In the genomic region with DNA sequence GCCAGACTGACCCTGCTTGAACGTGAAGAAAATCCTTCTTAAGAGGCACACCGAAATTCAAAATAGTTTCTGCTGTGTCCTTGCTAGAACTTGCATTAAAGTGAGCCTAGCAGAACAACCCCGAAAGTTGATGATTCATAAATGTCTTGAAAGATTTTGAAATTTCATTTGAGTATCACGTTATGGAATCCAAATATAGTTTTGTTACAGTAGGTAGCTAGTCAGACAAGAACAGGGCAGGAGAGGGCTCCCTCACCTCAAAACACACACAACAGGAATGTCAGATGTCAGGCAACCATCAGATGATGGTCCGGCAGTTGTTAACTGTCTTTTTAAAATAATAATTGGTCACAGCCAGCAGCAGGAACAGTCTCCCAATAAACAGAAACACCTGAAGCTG, we compare ENCODE assay signal across 24 cellular contexts.
DNase-seq lines count a peak whose midpoint lies in the region; ATAC-seq and TF ChIP-seq lines count a peak whose summit lies in the region.
"Had no signal": no experiment of that assay in that cellular context is flagged by ENCODE, and none has a peak within 500 bp of the region (broad histone marks: within the 10 kb centered on the region; RNA-seq: fewer than 3 reads in every experiment).

No MANE protein-coding gene starts in this region.

- no peak overlapping the region for H3K9ac ChIP-seq in mammary epithelial cell (ENCODE audit: insufficient read depth, low read length)
- H3K9ac ChIP-seq: BLaER1 treated with 17β-estradiol and CSF1 and Interleukin-3, amounts not matched to agents 10 nM and 100 nM had no signal

- H3K9me3 ChIP-seq in breast epithelium (no peaks in the 10 kb centered on the region), RWPE2 (ENCODE audit: severe bottlenecking) (no peaks in the 10 kb centered on the region), mammary epithelial cell (replicated peaks; ENCODE audit: insufficient read depth, low read length) (peaks cover 4% of the 10 kb centered on the region), psoas muscle (no peaks in the 10 kb centered on the region)
- H3K9me3 ChIP-seq: A549; BLaER1 treated with 17β-estradiol and CSF1 and Interleukin-3, amounts not matched to agents 10 nM and 100 nM had no signal

- H3K4me3 ChIP-seq in breast epithelium (no peak overlapping the region), RWPE2 (ENCODE audit: severe bottlenecking) (no peak overlapping the region), mammary epithelial cell (replicated peaks in 1 of 3; ENCODE audit: insufficient read depth in 1 of 3, low read depth in 2 of 3, low read length in 3 of 3) (no peak overlapping the region), psoas muscle (no peak overlapping the region)
- H3K4me3 ChIP-seq: A549; BLaER1 treated with 17β-estradiol and CSF1 and Interleukin-3, amounts not matched to agents 10 nM and 100 nM had no signal

- peaks cover 5% of the 10 kb centered on the region for H3K36me3 Mint-ChIP-seq in MCF 10A (ENCODE audit: insufficient read depth, unreplicated experiment)
- H3K36me3 Mint-ChIP-seq: CD8-positive, alpha-beta memory T cell had no signal

- 52% methylated on average over 5 of the region's 5 CpGs for WGBS in mammary epithelial cell (ENCODE audit: low coverage, missing lambda C conversion rate)
- 61 to 79% (median 67%) methylated on average over 5 of the region's 5 CpGs for WGBS in psoas muscle, 3 donors

- peak overlapping the region; percentile 41 for H3K4me2 ChIP-seq in mammary epithelial cell (ENCODE audit: insufficient read depth, low read depth, low read length)
- H3K4me2 ChIP-seq: A549; BLaER1 treated with 17β-estradiol and CSF1 and Interleukin-3, amounts not matched to agents 10 nM and 100 nM had no signal

- H3K27ac ChIP-seq in breast epithelium (no peak overlapping the region), RWPE2 (ENCODE audit: poor library complexity, severe bottlenecking) (no peak overlapping the region), mammary epithelial cell (ENCODE audit: insufficient read depth, low read depth, low read length) (peak overlapping the region; percentile 70), foreskin keratinocyte (no peak overlapping the region), psoas muscle (no peak overlapping the region)
- H3K27ac ChIP-seq: 22Rv1; A549; BLaER1 treated with 17β-estradiol and CSF1 and Interleukin-3, amounts not matched to agents 10 nM and 100 nM; C4-2B had no signal

- no peaks in the 10 kb centered on the region for H3K9me3 Mint-ChIP-seq in MCF 10A (ENCODE audit: unreplicated experiment)

- no peak for TF ChIP-seq POLR2A in breast epithelium (IDR thresholded peaks at IDR 0.05)

- peak overlapping the region; percentile 12 for H2AFZ ChIP-seq in mammary epithelial cell (ENCODE audit: low read depth, low read length)

- no peaks in the 10 kb centered on the region for H3K27me3 Mint-ChIP-seq in MCF 10A (ENCODE audit: insufficient read depth, unreplicated experiment)
- H3K27me3 Mint-ChIP-seq: B cell; CD4-positive, alpha-beta T cell; CD8-positive, alpha-beta memory T cell had no signal

- dilution Hi-C loops in mammary epithelial cell (cut with HindIII; ENCODE audit: low sequenced_read_pairs): no loop called here

- no peaks in the 10 kb centered on the region for H4K20me1 ChIP-seq in mammary epithelial cell (ENCODE audit: insufficient read depth, low read length)
- H4K20me1 ChIP-seq: BLaER1 treated with 17β-estradiol and CSF1 and Interleukin-3, amounts not matched to agents 10 nM and 100 nM had no signal

- H3K36me3 ChIP-seq in breast epithelium (no peaks in the 10 kb centered on the region), RWPE2 (ENCODE audit: low read depth) (no peaks in the 10 kb centered on the region), mammary epithelial cell (ENCODE audit: insufficient read depth, low read length) (no peaks in the 10 kb centered on the region), psoas muscle (ENCODE audit: insufficient read depth in 1 of 2, low read depth in 1 of 2) (no peaks in the 10 kb centered on the region)
- H3K36me3 ChIP-seq: BLaER1 treated with 17β-estradiol and CSF1 and Interleukin-3, amounts not matched to agents 10 nM and 100 nM had no signal

- no peak for TF ChIP-seq CTCF in MCF 10A (IDR thresholded peaks at IDR 0.05; ENCODE audit: unreplicated experiment)
- no peak for TF ChIP-seq CTCF in breast epithelium (IDR thresholded peaks at IDR 0.05)
- no peak for TF ChIP-seq CTCF in RWPE2 (IDR thresholded peaks at IDR 0.05; ENCODE audit: poor library complexity, severe bottlenecking)
- TF ChIP-seq CTCF in mammary epithelial cell (conservative IDR thresholded peaks at IDR 0.05 in 1 of 2, IDR thresholded peaks at IDR 0.05 in 1 of 2; ENCODE audit: extremely low read depth in 1 of 2, insufficient read depth in 1 of 2, low read depth in 1 of 2, low read length in 2 of 2): peak in 1 of 2 donors; percentile 38
- TF ChIP-seq CTCF in foreskin keratinocyte (conservative IDR thresholded peaks at IDR 0.05): peak; percentile 34
- no peak for TF ChIP-seq CTCF in psoas muscle (IDR thresholded peaks at IDR 0.05)

- POLR2A ChIA-PET in MCF 10A (lab: Yijun Ruan, JAX): interaction anchor here (0.7 to 0.9 kb wide), 3 partner anchors 134 to 252 kb away, joined by 3 to 5 read pairs (median 4); no protein-coding TSS in a partner anchor

- H3K4me3 Mint-ChIP-seq in MCF 10A (ENCODE audit: unreplicated experiment): no peak overlapping the region
- H3K4me3 Mint-ChIP-seq: B cell; CD4-positive, alpha-beta T cell; CD8-positive, alpha-beta memory T cell had no signal

- H3K4me1 ChIP-seq in breast epithelium: no peaks in the 10 kb centered on the region
- H3K4me1 ChIP-seq in RWPE2 (ENCODE audit: insufficient read depth, poor library complexity, severe bottlenecking): no peaks in the 10 kb centered on the region
- peaks cover 26% of the 10 kb centered on the region for H3K4me1 ChIP-seq in mammary epithelial cell (ENCODE audit: insufficient read depth, low read length)
- no peaks in the 10 kb centered on the region for H3K4me1 ChIP-seq in foreskin keratinocyte
- H3K4me1 ChIP-seq in psoas muscle: no peaks in the 10 kb centered on the region
- H3K4me1 ChIP-seq: A549; BLaER1 treated with 17β-estradiol and CSF1 and Interleukin-3, amounts not matched to agents 10 nM and 100 nM had no signal

- DNase-seq in MCF 10A (ENCODE audit: unreplicated experiment) (peak; percentile 47), breast epithelium (ENCODE audit: low spot score in 2 of 2) (no peak), RWPE2 (ENCODE audit: low spot score) (no peak), mammary epithelial cell (peak; percentile 82), foreskin keratinocyte (peak; percentile 64 to 82), SIG-M5 treated with dmso at 0.1 percent for 504 hours (lab: John Stamatoyannopoulos, UW; ENCODE audit: unreplicated experiment) (no peak), psoas muscle (no peak)
- DNase-seq: AML-193; CD4-positive, alpha-beta T cell; CD8-positive, alpha-beta memory T cell; COR-L47; DMS 273 treated with DMSO at 0.1 percent for 48 hours; DMS153; DMS53; DMS79; DND-41; EL; GDM1 had no signal

- peaks cover 19% of the 10 kb centered on the region for H3K4me1 Mint-ChIP-seq in MCF 10A (ENCODE audit: insufficient read depth, unreplicated experiment)
- H3K4me1 Mint-ChIP-seq: B cell; CD8-positive, alpha-beta memory T cell had no signal

- peak overlapping the region; percentile 52 for H3K27ac Mint-ChIP-seq in MCF 10A (ENCODE audit: low read depth, unreplicated experiment)
- H3K27ac Mint-ChIP-seq: B cell; CD4-positive, alpha-beta T cell; CD8-positive, alpha-beta memory T cell had no signal

- in situ Hi-C loops in mammary epithelial cell (cut with MboI; ENCODE audit: low sequenced_read_pairs in 2 of 2): no loop called here

- H3K27me3 ChIP-seq in breast epithelium: no peaks in the 10 kb centered on the region
- H3K27me3 ChIP-seq in RWPE2 (ENCODE audit: insufficient read depth, poor library complexity, severe bottlenecking): no peaks in the 10 kb centered on the region
- no peaks in the 10 kb centered on the region for H3K27me3 ChIP-seq in mammary epithelial cell (ENCODE audit: insufficient read depth, low read length)
- no peaks in the 10 kb centered on the region for H3K27me3 ChIP-seq in foreskin keratinocyte
- no peaks in the 10 kb centered on the region for H3K27me3 ChIP-seq in psoas muscle (ENCODE audit: insufficient read depth in 3 of 3, low read length in 2 of 3)
- H3K27me3 ChIP-seq: BLaER1 treated with 17β-estradiol and CSF1 and Interleukin-3, amounts not matched to agents 10 nM and 100 nM had no signal

- no peaks in the 10 kb centered on the region for H3K79me2 ChIP-seq in mammary epithelial cell (ENCODE audit: insufficient read depth, low read length)

- intact Hi-C loops in MCF 10A (cut with micrococcal nuclease) (loop anchor here (2.0 kb wide), 1 partner anchor 457 kb away; no protein-coding TSS in a partner anchor), breast epithelium (cut with DNase I; ENCODE audit: low total_unique reads) (no loop called here), mammary epithelial cell (cut with micrococcal nuclease) (loop anchor here (2.0 kb wide), 3 partner anchors 25 to 457 kb away; no protein-coding TSS in a partner anchor), psoas muscle (cut with DNase I) (no loop called here)

- no TSS peak for BruUV-seq in MCF 10A (replicated peaks; lab: Mats Ljungman, UMichigan)
- BruUV-seq in mammary epithelial cell (replicated peaks; lab: Mats Ljungman, UMichigan): no TSS peak

- CTCF ChIA-PET in MCF 10A (lab: Yijun Ruan, JAX) (interaction anchor here (0.7 to 3.0 kb wide), 11 partner anchors 11 to 459 kb away, joined by 3 to 22 read pairs (median 3); no protein-coding TSS in a partner anchor), mammary epithelial cell (lab: Charles Lee; ENCODE audit: low non-redundant PET) (no interaction called here)

- ATAC-seq in RWPE2 (ENCODE audit: low read depth): 0 out of 3 replicates have a peak, but pooled peaks have one; percentile 44
- no peak for ATAC-seq in foreskin keratinocyte
- no peak for ATAC-seq in HG03097 (IDR thresholded peaks at IDR 0.05; ENCODE audit: low FRiP score, unreplicated experiment)
- no peak for ATAC-seq in psoas muscle
- ATAC-seq: A549 had no signal

Comparison
In these comparisons a context has a peak if more than half of its experiments do, and no peak if none do; other contexts are left out.
1. DNase-seq: peak in MCF 10A (single experiment), mammary epithelial cell (single experiment) and foreskin keratinocyte (2 of 2); none in breast epithelium (0 of 2), RWPE2 (single experiment), SIG-M5 treated with dmso at 0.1 percent for 504 hours (single experiment) and psoas muscle (0 of 2).
2. intact Hi-C loops: an anchor here in MCF 10A (2.0 kb wide) and mammary epithelial cell (2.0 kb wide); none called in breast epithelium and psoas muscle.